ENCODE assay signal across 8 cellular contexts in genomic region chr2:177264209-177264538, GRCh38. TPM values are rescaled to one million over a fixed set of nuclear protein-coding genes. Genes with fewer than 3 reads are reported as not detected.
DNase-seq lines count a peak whose midpoint lies in the region; ATAC-seq and TF ChIP-seq lines count a peak whose summit lies in the region.

No MANE protein-coding gene starts in this region.

- no peak for TF ChIP-seq EP300 in gastroesophageal sphincter (IDR thresholded peaks at IDR 0.05)

- H3K4me3 ChIP-seq in gastroesophageal sphincter = peak overlapping the region; percentile 88 to 100
- peak overlapping the region; percentile 95 to 99 for H3K4me3 ChIP-seq in prostate gland

- no peak for TF ChIP-seq CTCF in gastroesophageal sphincter (IDR thresholded peaks at IDR 0.05)
- no peak for TF ChIP-seq CTCF in prostate gland (IDR thresholded peaks at IDR 0.05)

- WGBS in gastroesophageal sphincter (ENCODE audit: low coverage in 1 of 2), 2 donors = no CpG with 5 or more reads among the region's 39 CpGs
- WGBS in prostate gland = 0% methylated on average over 26 of the region's 39 CpGs

- H3K27ac ChIP-seq in gastroesophageal sphincter = peak overlapping the region; percentile 97 to 100 (median 99)
- H3K27ac ChIP-seq in prostate gland = peak overlapping the region; percentile 99 to 100

- H3K4me1 ChIP-seq in gastroesophageal sphincter (peaks cover 0 to 46% (median 28%) of the 10 kb centered on the region in 3 donors), prostate gland (replicated peaks) (no peaks in the 10 kb centered on the region)

- no peaks in the 10 kb centered on the region for H3K36me3 ChIP-seq in gastroesophageal sphincter
- H3K36me3 ChIP-seq in prostate gland = no peaks in the 10 kb centered on the region

- ATAC-seq in HG02840 (IDR thresholded peaks at IDR 0.05; ENCODE audit: low FRiP score, unreplicated experiment) (peak; percentile 26), gastroesophageal sphincter (peak; percentile 23), HG02970 (IDR thresholded peaks at IDR 0.05; ENCODE audit: low FRiP score, unreplicated experiment) (no peak)

- in situ Hi-C loops in ACHN (cut with HindIII; ENCODE audit: low pct_ligation_motif_present, low pct_unique_long_range_greater_than_20kb, low sequenced_read_pairs) = no loop called here

- no peaks in the 10 kb centered on the region for H3K9me3 ChIP-seq in gastroesophageal sphincter
- no peaks in the 10 kb centered on the region for H3K9me3 ChIP-seq in prostate gland

- intact Hi-C loops in prostate gland (cut with DNase I) = loop anchor here (10.0 kb wide), 1 partner anchor 151 kb away; no protein-coding TSS in a partner anchor

- TF ChIP-seq POLR2A in gastroesophageal sphincter (IDR thresholded peaks at IDR 0.05) = no peak
- no peak for TF ChIP-seq POLR2A in prostate gland (IDR thresholded peaks at IDR 0.05)

- H3K27me3 ChIP-seq in gastroesophageal sphincter = no peaks in the 10 kb centered on the region
- H3K27me3 ChIP-seq in prostate gland (replicated peaks; ENCODE audit: insufficient read depth) = no peaks in the 10 kb centered on the region

- DNase-seq in activated CD8-positive, alpha-beta memory T cell treated with anti-CD3 and anti-CD28 coated beads for 24 hours = peak; percentile 83
- no peak for DNase-seq in activated CD8-positive, alpha-beta memory T cell treated with anti-CD3 and anti-CD28 coated beads, Interleukin-2, amount 50 U/mL, for 4 hours
- peak; percentile 75 for DNase-seq in UCSD-AML1 (lab: John Stamatoyannopoulos, UW; ENCODE audit: unreplicated experiment)
- no peak for DNase-seq in prostate gland (ENCODE audit: low spot score)
- DNase-seq in ACHN = no peak

RNA-seq across cellular contexts. Expression of gene NFE2L2, which starts 0.4 kb away (rescaled TPM):
- total RNA-seq in gastroesophageal sphincter (100 to 1,000 TPM in 1 of 4 donors, 10 to 100 TPM in 3; 55.5 to 111 (median 89.2) TPM), prostate gland (100 to 1,000 TPM in 1 of 2 donors, 10 to 100 TPM in 1; 98.6 to 126 TPM)

RNA-seq across cellular contexts. Expression of gene HNRNPA3, which starts 51.6 kb away (rescaled TPM):
- 10 to 100 TPM; 58.4 to 87.8 (median 73.1) TPM for total RNA-seq in gastroesophageal sphincter
- 10 to 100 TPM; 56.5 to 57.0 TPM for total RNA-seq in prostate gland

Comparison
In these comparisons a context has a peak if more than half of its experiments do, and no peak if none do; other contexts are left out.
1. DNase-seq: peak in activated CD8-positive, alpha-beta memory T cell treated with anti-CD3 and anti-CD28 coated beads for 24 hours (single experiment) and UCSD-AML1 (single experiment); none in activated CD8-positive, alpha-beta memory T cell treated with anti-CD3 and anti-CD28 coated beads, Interleukin-2, amount 50 U/mL, for 4 hours (single experiment), prostate gland (single experiment) and ACHN (single experiment).